In genomic region chr20:35511814-35512420, GRCh38 we compare ENCODE assay signal across 8 cellular contexts. TPM values are rescaled to one million over a fixed set of nuclear protein-coding genes. Genes with fewer than 3 reads are reported as not detected.
DNase-seq lines count a peak whose midpoint lies in the region; ATAC-seq and TF ChIP-seq lines count a peak whose summit lies in the region.

No MANE protein-coding gene starts in this region.

- peak; percentile 18 for ATAC-seq in sciatic nerve
- ATAC-seq in activated CD4-positive, CD25-positive, alpha-beta regulatory T cell treated with anti-CD3 and anti-CD28 coated beads, Interleukin-2, amount 50 U/mL, for 24 hours, result no peak
- no peak for ATAC-seq in GM18505 (IDR thresholded peaks at IDR 0.05; ENCODE audit: unreplicated experiment)

- H3K4me3 ChIP-seq in HAP-1 (no peak overlapping the region), SK-N-MC (no peak overlapping the region), foreskin fibroblast (ENCODE audit: low read depth in 1 of 2, low read length in 2 of 2) (no peak overlapping the region)

- DNase-seq in AG09319 (ENCODE audit: extremely low read depth, low read depth) (peak; percentile 8), HAP-1 (ENCODE audit: low spot score in 2 of 2) (peak; percentile 25 to 47), SK-N-MC (ENCODE audit: low read depth, low spot score) (no peak), foreskin fibroblast (peak; percentile 39 to 74), sciatic nerve (ENCODE audit: low spot score) (no peak), GM19240 (ENCODE audit: insufficient read length, low spot score) (no peak)

- peak overlapping the region; percentile 22; the same call in 1 of the 2 replicates for H3K27ac ChIP-seq in SK-N-MC

- in situ Hi-C loops in HAP-1 (cut with MboI; ENCODE audit: low sequenced_read_pairs), result no loop called here

- no peak for TF ChIP-seq POLR2A in GM18505 (IDR thresholded peaks at IDR 0.05; ENCODE audit: borderline replicate concordance, extremely low read depth, insufficient read depth, insufficient read length)

- TF ChIP-seq CTCF in AG09319 (IDR thresholded peaks at IDR 0.05; ENCODE audit: low read depth, low read length) (peak; percentile 63), foreskin fibroblast (IDR thresholded peaks at IDR 0.05; ENCODE audit: low read depth, low read length) (peak; percentile 75)

- intact Hi-C loops in sciatic nerve (cut with DNase I), result no loop called here

- H3K9me3 ChIP-seq in HAP-1, result no peaks in the 10 kb centered on the region
- H3K9me3 ChIP-seq in SK-N-MC (ENCODE audit: low read depth, low read length), result no peaks in the 10 kb centered on the region

- H3K27me3 ChIP-seq in HAP-1 (ENCODE audit: low read depth), result no peaks in the 10 kb centered on the region

- H3K9ac ChIP-seq in SK-N-MC (ENCODE audit: insufficient read length), result no peak overlapping the region

- no peaks in the 10 kb centered on the region for H3K4me1 ChIP-seq in HAP-1

- H3K36me3 ChIP-seq in HAP-1 (replicated peaks), result peaks cover 56% of the 10 kb centered on the region
- H3K36me3 ChIP-seq in SK-N-MC (ENCODE audit: insufficient read depth, low read length), result peaks cover 45% of the 10 kb centered on the region; the same call in 1 of the 2 replicates

RNA-seq across cellular contexts. Expression of gene C20orf173, which starts 17.5 kb away (rescaled TPM):
- not detected for total RNA-seq in sciatic nerve

RNA-seq across cellular contexts. Expression of gene ERGIC3, which starts 30.0 kb away (rescaled TPM):
- total RNA-seq in sciatic nerve, result 143 TPM

RNA-seq across cellular contexts. Expression of gene CEP250, which starts 56.5 kb away (rescaled TPM):
- 39.1 TPM for total RNA-seq in sciatic nerve

Comparison
In these comparisons a context has a peak if more than half of its experiments do, and no peak if none do; other contexts are left out.
1. DNase-seq: peak in AG09319 (single experiment), HAP-1 (2 of 2) and foreskin fibroblast (2 of 2); none in SK-N-MC (single experiment), sciatic nerve (single experiment) and GM19240 (single experiment).